Comparison of ENCODE assay signal across 9 cellular contexts in the genomic region with DNA sequence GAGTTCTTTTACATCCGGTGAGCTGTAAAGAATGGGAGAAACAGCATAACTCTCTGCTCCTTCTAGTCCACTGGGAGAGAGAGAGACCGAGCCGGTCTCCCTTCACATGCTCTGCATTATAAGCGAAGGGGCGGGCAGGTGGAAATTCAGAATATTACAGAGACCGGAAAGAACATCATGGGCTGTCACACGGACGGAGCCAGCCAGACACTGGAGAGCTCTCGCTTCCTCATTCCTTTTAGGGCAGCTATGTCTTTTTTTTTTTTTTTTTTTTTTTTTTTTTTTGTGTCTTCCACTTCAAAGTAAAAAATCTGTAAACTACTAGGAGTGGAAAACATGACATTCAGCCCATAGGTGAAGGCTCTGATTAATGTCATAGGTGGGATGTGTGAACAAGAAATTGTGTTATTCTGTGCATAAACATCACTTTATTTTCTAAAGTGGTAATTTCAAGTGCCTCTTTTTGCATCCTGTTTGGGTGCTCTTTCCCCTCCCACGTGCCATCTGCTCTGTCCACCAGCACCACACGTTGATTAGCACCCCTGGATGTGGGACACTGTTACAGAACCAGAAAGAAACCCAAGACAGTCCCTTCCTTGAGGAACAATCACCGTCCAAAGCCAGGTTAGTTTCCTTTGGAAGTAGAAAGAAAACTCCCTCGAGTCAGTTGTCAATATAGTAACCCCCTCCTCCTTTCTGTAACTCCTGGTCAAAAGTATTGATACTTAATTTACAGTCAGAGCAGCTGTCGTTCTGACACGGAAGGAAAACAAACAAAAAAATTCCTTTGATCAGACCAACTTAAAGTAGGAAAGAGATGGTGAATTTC. TPM values are rescaled to one million over a fixed set of nuclear protein-coding genes. Genes with fewer than 3 reads are reported as not detected.
DNase-seq lines count a peak whose midpoint lies in the region; ATAC-seq and TF ChIP-seq lines count a peak whose summit lies in the region.
"Had no signal": no experiment of that assay in that cellular context is flagged by ENCODE, and none has a peak within 500 bp of the region (broad histone marks: within the 10 kb centered on the region; RNA-seq: fewer than 3 reads in every experiment).

A gene with protein sequence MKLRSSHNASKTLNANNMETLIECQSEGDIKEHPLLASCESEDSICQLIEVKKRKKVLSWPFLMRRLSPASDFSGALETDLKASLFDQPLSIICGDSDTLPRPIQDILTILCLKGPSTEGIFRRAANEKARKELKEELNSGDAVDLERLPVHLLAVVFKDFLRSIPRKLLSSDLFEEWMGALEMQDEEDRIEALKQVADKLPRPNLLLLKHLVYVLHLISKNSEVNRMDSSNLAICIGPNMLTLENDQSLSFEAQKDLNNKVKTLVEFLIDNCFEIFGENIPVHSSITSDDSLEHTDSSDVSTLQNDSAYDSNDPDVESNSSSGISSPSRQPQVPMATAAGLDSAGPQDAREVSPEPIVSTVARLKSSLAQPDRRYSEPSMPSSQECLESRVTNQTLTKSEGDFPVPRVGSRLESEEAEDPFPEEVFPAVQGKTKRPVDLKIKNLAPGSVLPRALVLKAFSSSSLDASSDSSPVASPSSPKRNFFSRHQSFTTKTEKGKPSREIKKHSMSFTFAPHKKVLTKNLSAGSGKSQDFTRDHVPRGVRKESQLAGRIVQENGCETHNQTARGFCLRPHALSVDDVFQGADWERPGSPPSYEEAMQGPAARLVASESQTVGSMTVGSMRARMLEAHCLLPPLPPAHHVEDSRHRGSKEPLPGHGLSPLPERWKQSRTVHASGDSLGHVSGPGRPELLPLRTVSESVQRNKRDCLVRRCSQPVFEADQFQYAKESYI (minus strand): TSS at position 93 of the 829 bp plus-strand sequence. CDS start 845 bp downstream, outside the sequence.

- peak within 1 kb of the TSS; percentile 62 for H3K4me3 Mint-ChIP-seq in type B pancreatic cell

- CTCF ChIA-PET in IMR-90 (lab: Yijun Ruan, JAX) = interaction anchor here (2.4 kb wide), 1 partner anchor 59 kb away, joined by 11 read pairs; no protein-coding TSS in a partner anchor

- H2BK20ac ChIP-seq in IMR-90 (ENCODE audit: low read depth, low read length) = no peak within 1 kb of the TSS

- H2AFZ ChIP-seq in IMR-90 (replicated peaks; ENCODE audit: low read length, poor library complexity) (no peak within 1 kb of the TSS), trophoblast cell (ENCODE audit: insufficient read depth, low read length, poor library complexity) (no peak within 1 kb of the TSS)

- H4K12ac ChIP-seq in trophoblast cell (ENCODE audit: low read depth, low read length) = no peak within 1 kb of the TSS

- H3K27me3 ChIP-seq in IMR-90 (ENCODE audit: control insufficient read depth, insufficient read depth, low read length) = peaks cover 46% of the 10 kb centered on the region
- H3K27me3 ChIP-seq in effector memory CD4-positive, alpha-beta T cell (replicated peaks; ENCODE audit: control insufficient read depth, insufficient read depth, low read length, poor library complexity, severe bottlenecking) = no peaks in the 10 kb centered on the region
- no peaks in the 10 kb centered on the region for H3K27me3 ChIP-seq in trophoblast cell (ENCODE audit: insufficient read depth, low read length)

- no peak within 1 kb of the TSS for H3K14ac ChIP-seq in IMR-90 (replicated peaks; ENCODE audit: low read depth, low read length)
- H3K14ac ChIP-seq in trophoblast cell (ENCODE audit: low read length) = no peak within 1 kb of the TSS

- H3K27ac ChIP-seq in IMR-90 (ENCODE audit: insufficient read depth, low read length) (no peak within 1 kb of the TSS), trophoblast cell (ENCODE audit: low read depth, low read length) (no peak within 1 kb of the TSS)
- peak within 1 kb of the TSS; percentile 89 for H3K27ac ChIP-seq in effector memory CD4-positive, alpha-beta T cell (ENCODE audit: insufficient read depth, low read length, poor library complexity, severe bottlenecking)

- TF ChIP-seq POLR2A in IMR-90 (IDR thresholded peaks at IDR 0.05; ENCODE audit: low read depth, low read length) = no peak

- no peak within 1 kb of the TSS for H2BK15ac ChIP-seq in IMR-90 (ENCODE audit: low read depth, low read length)

- H3K4ac ChIP-seq in IMR-90 (ENCODE audit: low read depth, low read length) (no peak within 1 kb of the TSS), trophoblast cell (ENCODE audit: low read depth, low read length) (no peak within 1 kb of the TSS)

- H3K56ac ChIP-seq in IMR-90 (ENCODE audit: extremely low read depth, insufficient read depth, low read length) = no peak within 1 kb of the TSS

- H4K8ac ChIP-seq in IMR-90 (ENCODE audit: low read depth in 2 of 2, low read length in 2 of 2) (no peak within 1 kb of the TSS), trophoblast cell (ENCODE audit: low read depth, low read length) (no peak within 1 kb of the TSS)

- in situ Hi-C loops in IMR-90 (cut with MboI; ENCODE audit: low sequenced_read_pairs) = no loop called here

- H3K36me3 ChIP-seq in IMR-90 (ENCODE audit: control insufficient read depth, insufficient read depth, low read length) (no peaks in the 10 kb centered on the region), trophoblast cell (ENCODE audit: control insufficient read depth in 1 of 2, insufficient read depth in 2 of 2, low read length in 2 of 2) (no peaks in the 10 kb centered on the region)
- peaks cover 20% of the 10 kb centered on the region for H3K36me3 ChIP-seq in effector memory CD4-positive, alpha-beta T cell (ENCODE audit: control insufficient read depth, insufficient read depth, low read length)

- H3K27ac Mint-ChIP-seq in type B pancreatic cell = peak within 1 kb of the TSS; percentile 79

- intact Hi-C loops in IMR-90 (cut with micrococcal nuclease) = no loop called here

- H4K5ac ChIP-seq in IMR-90 (ENCODE audit: low read depth, low read length) = no peak within 1 kb of the TSS

- TF ChIP-seq CTCF in IMR-90 (conservative IDR thresholded peaks at IDR 0.05; ENCODE audit: low read depth, low read length) (no peak), type B pancreatic cell (conservative IDR thresholded peaks at IDR 0.05) (no peak)

- H4K91ac ChIP-seq in IMR-90 (ENCODE audit: insufficient read depth, low read depth, low read length) (no peak within 1 kb of the TSS), trophoblast cell (ENCODE audit: low read depth, low read length) (no peak within 1 kb of the TSS)

- H3K18ac ChIP-seq in IMR-90 (ENCODE audit: low read depth, low read length) (no peak within 1 kb of the TSS), trophoblast cell (ENCODE audit: low read length) (no peak within 1 kb of the TSS)

- H3K9me3 Mint-ChIP-seq in type B pancreatic cell = no peaks in the 10 kb centered on the region

- no peak within 1 kb of the TSS for H2AK9ac ChIP-seq in IMR-90 (replicated peaks; ENCODE audit: low read depth, low read length, poor library complexity)

- peak; percentile 30 for DNase-seq in CMK (ENCODE audit: low read depth)
- DNase-seq in IMR-90 = peak; percentile 2
- DNase-seq in activated CD4-positive, alpha-beta T cell treated with anti-CD3 and anti-CD28 coated beads for 24 hours (ENCODE audit: low read depth in 2 of 2) = peak; percentile 63 to 71
- peak; percentile 83 to 85 (median 84) for DNase-seq in effector memory CD4-positive, alpha-beta T cell
- DNase-seq in trophoblast cell = peak; percentile 49 to 50
- DNase-seq in type B pancreatic cell (ENCODE audit: extremely low spot score, unreplicated experiment) = peak; percentile 45
- DNase-seq in cerebellar nuclear complex (lab: John Stamatoyannopoulos, UW) = no peak

- no peaks in the 10 kb centered on the region for H3K36me3 Mint-ChIP-seq in type B pancreatic cell

- H3K27me3 Mint-ChIP-seq in type B pancreatic cell = peaks cover 17% of the 10 kb centered on the region

- ATAC-seq in GM19463 (IDR thresholded peaks at IDR 0.05; ENCODE audit: unreplicated experiment) (peak; percentile 88), IMR-90 (ENCODE audit: low read depth) (no peak)
- ATAC-seq: HCT116 had no signal

- POLR2A ChIA-PET in IMR-90 (lab: Charles Lee; ENCODE audit: unreplicated experiment) = no interaction called here

- H3K9me1 ChIP-seq in IMR-90 (ENCODE audit: insufficient read depth, low read length) = no peaks in the 10 kb centered on the region

- WGBS in IMR-90 (ENCODE audit: extremely low coverage in 2 of 2, insufficient read length in 1 of 2), 2 experiments = 0% methylated on average over 1 of the region's 15 CpGs; no CpG with 5 or more reads in 1 of the 2 experiments
- no CpG with 5 or more reads among the region's 15 CpGs for WGBS in trophoblast cell (ENCODE audit: extremely low coverage, insufficient coverage, insufficient read length)

- H3K23ac ChIP-seq in IMR-90 (ENCODE audit: low read depth, low read length) (no peak within 1 kb of the TSS), trophoblast cell (ENCODE audit: low read length) (no peak within 1 kb of the TSS)

- TF ChIP-seq RAD21 in IMR-90 (IDR thresholded peaks at IDR 0.05; ENCODE audit: low read length) = no peak

- no peak within 1 kb of the TSS for H3K9ac ChIP-seq in IMR-90 (ENCODE audit: low read depth, low read length)
- no peak within 1 kb of the TSS for H3K9ac ChIP-seq in trophoblast cell (ENCODE audit: low read length)

- H4K20me1 ChIP-seq in IMR-90 (ENCODE audit: insufficient read depth, low read length) = no peaks in the 10 kb centered on the region

- H3K79me1 ChIP-seq in IMR-90 (ENCODE audit: low read depth in 1 of 2, low read length in 2 of 2) (no peaks in the 10 kb centered on the region), trophoblast cell (ENCODE audit: low read length) (no peaks in the 10 kb centered on the region)

- no peaks in the 10 kb centered on the region for H3K79me2 ChIP-seq in trophoblast cell (ENCODE audit: control insufficient read depth, insufficient read depth, low read length, poor library complexity)

- H3K9me3 ChIP-seq in IMR-90 (ENCODE audit: control insufficient read depth, insufficient read depth, low read length) (no peaks in the 10 kb centered on the region), trophoblast cell (ENCODE audit: insufficient read depth, low read depth, low read length) (no peaks in the 10 kb centered on the region)
- H3K9me3 ChIP-seq in effector memory CD4-positive, alpha-beta T cell (ENCODE audit: control insufficient read depth, low read length) = no peaks in the 10 kb centered on the region

- no peak within 1 kb of the TSS for H3K4me2 ChIP-seq in IMR-90 (ENCODE audit: low read depth, low read length)
- H3K4me2 ChIP-seq in trophoblast cell (ENCODE audit: low read length) = no peak within 1 kb of the TSS

- H3K4me3 ChIP-seq in IMR-90 (ENCODE audit: insufficient read depth, low read depth, low read length) (no peak within 1 kb of the TSS), trophoblast cell (ENCODE audit: low read depth, low read length) (no peak within 1 kb of the TSS)
- H3K4me3 ChIP-seq in effector memory CD4-positive, alpha-beta T cell (ENCODE audit: insufficient read depth, low read depth, low read length, poor library complexity, severe bottlenecking) = peak within 1 kb of the TSS; percentile 70

- no peak within 1 kb of the TSS for H2BK12ac ChIP-seq in trophoblast cell (ENCODE audit: low read length)

- BruUV-seq in IMR-90 (replicated peaks; lab: Mats Ljungman, UMichigan) = no TSS peak

- no peak within 1 kb of the TSS for H2AK5ac ChIP-seq in IMR-90 (ENCODE audit: low read depth, low read length)
- no peak within 1 kb of the TSS for H2AK5ac ChIP-seq in trophoblast cell (ENCODE audit: low read length)

- no peak within 1 kb of the TSS for H2BK5ac ChIP-seq in IMR-90 (ENCODE audit: low read depth, low read length, poor library complexity, severe bottlenecking)
- H2BK5ac ChIP-seq in trophoblast cell (ENCODE audit: low read depth, low read length, poor library complexity) = no peak within 1 kb of the TSS

- no peak within 1 kb of the TSS for H2BK120ac ChIP-seq in IMR-90 (ENCODE audit: low read depth, low read length)
- H2BK120ac ChIP-seq in trophoblast cell (ENCODE audit: insufficient read depth, low read length, poor library complexity) = no peak within 1 kb of the TSS

- H3K4me1 Mint-ChIP-seq in type B pancreatic cell (ENCODE audit: unreplicated experiment) = peaks cover 10% of the 10 kb centered on the region

- dilution Hi-C loops in IMR-90 (cut with HindIII; ENCODE audit: low sequenced_read_pairs, unreplicated experiment) = no loop called here

- H3K4me1 ChIP-seq in IMR-90 (ENCODE audit: control insufficient read depth, insufficient read depth, low read length) (no peaks in the 10 kb centered on the region), trophoblast cell (ENCODE audit: control insufficient read depth in 1 of 2, insufficient read depth in 2 of 2, low read length in 2 of 2) (no peaks in the 10 kb centered on the region)
- peaks cover 29% of the 10 kb centered on the region for H3K4me1 ChIP-seq in effector memory CD4-positive, alpha-beta T cell (ENCODE audit: control insufficient read depth, insufficient read depth, low read length, poor library complexity, severe bottlenecking)

RNA-seq across cellular contexts. Expression of the gene that starts here (rescaled TPM):
- not detected in 2 replicates for total RNA-seq in IMR-90 (2012; rRNA removed)
- not detected in 2 replicates for polyA plus RNA-seq in IMR-90 (2012; rRNA removed)
- not detected in 2 replicates for polyA plus RNA-seq in IMR-90 (2012; cell fraction: cytosol; rRNA removed)
- polyA plus RNA-seq in IMR-90 (2012; cell fraction: nucleus; rRNA removed; ENCODE audit: low replicate concordance) = not detected in 2 replicates
- polyA plus RNA-seq in trophoblast cell (2013) = not detected in 2 replicates
- total RNA-seq in type B pancreatic cell (ENCODE audit: low replicate concordance) = 0.22 and 0.43 TPM in 2 replicates

Comparison
In these comparisons a context has a peak if more than half of its experiments do, and no peak if none do; other contexts are left out.
1. Peak in DNase-seq in IMR-90; RNA of the gene not detected or under 1 TPM.
2. Peak in DNase-seq in type B pancreatic cell; RNA of the gene not detected or under 1 TPM.
3. DNase-seq: peak in CMK (single experiment), activated CD4-positive, alpha-beta T cell treated with anti-CD3 and anti-CD28 coated beads for 24 hours (2 of 2), effector memory CD4-positive, alpha-beta T cell (3 of 3) and trophoblast cell (2 of 2); none in cerebellar nuclear complex (0 of 2).